ENCODE assay signal across 8 cellular contexts in genomic region chr13:24605923-24606372, GRCh38.
DNase-seq lines count a peak whose midpoint lies in the region; ATAC-seq and TF ChIP-seq lines count a peak whose summit lies in the region.

No MANE protein-coding gene starts in this region.

- H3K36me3 ChIP-seq in mucosa of descending colon (ENCODE audit: low read depth), result no peaks in the 10 kb centered on the region

- no peak overlapping the region for H3K4me3 ChIP-seq in mucosa of descending colon

- DNase-seq in GF-D8 (lab: John Stamatoyannopoulos, UW) (peak; percentile 15), mucosa of descending colon (peak in 1 of 3 donors; percentile 42)
- peak; percentile 53 to 60 for DNase-seq in activated T-cell treated with anti-CD3 and anti-CD28 coated beads, Interleukin-2, amount 50 U/mL, for 48 hours

- ATAC-seq in HG03354 (IDR thresholded peaks at IDR 0.05; ENCODE audit: poor library complexity, severe bottlenecking, unreplicated experiment) (peak; percentile 74), mucosa of descending colon (peak; percentile 98), GM21723 (IDR thresholded peaks at IDR 0.05; ENCODE audit: unreplicated experiment) (no peak), HG03469 (IDR thresholded peaks at IDR 0.05; ENCODE audit: unreplicated experiment) (no peak), HG03378 (IDR thresholded peaks at IDR 0.05; ENCODE audit: unreplicated experiment) (no peak), GM19463 (IDR thresholded peaks at IDR 0.05; ENCODE audit: unreplicated experiment) (no peak)

- TF ChIP-seq CTCF in mucosa of descending colon (IDR thresholded peaks at IDR 0.05), result no peak

- no peaks in the 10 kb centered on the region for H3K4me1 ChIP-seq in mucosa of descending colon (ENCODE audit: low read depth)

- intact Hi-C loops in mucosa of descending colon (cut with DNase I, micrococcal nuclease), result no loop called here

- H3K9me3 ChIP-seq in mucosa of descending colon, result no peaks in the 10 kb centered on the region

Comparison
In these comparisons a context has a peak if more than half of its experiments do, and no peak if none do; other contexts are left out.
1. ATAC-seq: peak in HG03354 (single experiment) and mucosa of descending colon (single experiment); none in GM21723 (single experiment), HG03469 (single experiment), HG03378 (single experiment) and GM19463 (single experiment).